In genomic region chr9:38207247-38207778, GRCh38 we compare ENCODE assay signal across 1 cellular context.
A peak's percentile ranks its signal among the peaks of the same experiment; 100 is the strongest.
TF ChIP-seq lines count a peak whose summit lies in the region.

No MANE protein-coding gene starts in this region.

TF ChIP-seq in GM23338, 12 proteins besides CTCF, POLR2A, EP300 and RAD21 (continued from another document):
- TF ChIP-seq ZNF462 (CRISPR knock-in tag; IDR thresholded peaks at IDR 0.05) (no peak), JUNB (IDR thresholded peaks at IDR 0.05; ENCODE audit: unreplicated experiment) (no peak), ZNF331 (CRISPR knock-in tag; IDR thresholded peaks at IDR 0.05; ENCODE audit: low read depth) (peak; percentile 90), ZNF114 (CRISPR knock-in tag; IDR thresholded peaks at IDR 0.05) (no peak), POLR2AphosphoS5 (IDR thresholded peaks at IDR 0.05; ENCODE audit: low read depth) (no peak), REST (IDR thresholded peaks at IDR 0.05; ENCODE audit: unreplicated experiment) (no peak), EZH2 (IDR thresholded peaks at IDR 0.05; ENCODE audit: low read depth, unreplicated experiment) (no peak)
